8 cellular contexts compared by ENCODE assay signal in genomic region chr6:107957165-107957908, GRCh38.
DNase-seq lines count a peak whose midpoint lies in the region; ATAC-seq lines count a peak whose summit lies in the region.

No MANE protein-coding gene starts in this region.

- no peaks in the 10 kb centered on the region for H3K9me3 Mint-ChIP-seq in memory B cell

- peaks cover 14% of the 10 kb centered on the region for H3K4me1 Mint-ChIP-seq in memory B cell

- DNase-seq in NCI-H146 (lab: John Stamatoyannopoulos, UW) = peak; percentile 60
- DNase-seq in NCI-H146 treated with DMSO at 0.1 percent for 48 hours (lab: John Stamatoyannopoulos, UW; ENCODE audit: unreplicated experiment) = no peak
- DNase-seq in NCI-H2171 (lab: John Stamatoyannopoulos, UW) = peak; percentile 34
- peak; percentile 52 to 60 for DNase-seq in activated CD4-positive, alpha-beta T cell treated with anti-CD3 and anti-CD28 coated beads, Interleukin-2, amount 50 U/mL, for 4 hours
- peak; percentile 48 for DNase-seq in effector CD4-positive, alpha-beta T cell
- DNase-seq in memory B cell (ENCODE audit: low spot score in 2 of 2) = peak; percentile 41 to 46
- peak; percentile 26 for DNase-seq in stimulated activated CD8-positive, alpha-beta memory T cell treated with anti-CD3 and anti-CD28 coated beads, Interleukin-12 subunit alpha, Interleukin-12 subunit beta, amount 100 ng/mL, for 24 hours (ENCODE audit: extremely low read depth)

- peak overlapping the region; percentile 99 for H3K4me3 Mint-ChIP-seq in memory B cell

- peak; percentile 38 for ATAC-seq in HG02642 (IDR thresholded peaks at IDR 0.05; ENCODE audit: poor library complexity, unreplicated experiment)
- ATAC-seq in memory B cell (ENCODE audit: low read depth) = peak; percentile 43

- H3K27me3 Mint-ChIP-seq in memory B cell = no peaks in the 10 kb centered on the region

- H3K27ac Mint-ChIP-seq in memory B cell = peak overlapping the region; percentile 94

- H3K36me3 Mint-ChIP-seq in memory B cell = peaks cover 2% of the 10 kb centered on the region
